ENCODE assay signal across 8 cellular contexts in the genomic region with DNA sequence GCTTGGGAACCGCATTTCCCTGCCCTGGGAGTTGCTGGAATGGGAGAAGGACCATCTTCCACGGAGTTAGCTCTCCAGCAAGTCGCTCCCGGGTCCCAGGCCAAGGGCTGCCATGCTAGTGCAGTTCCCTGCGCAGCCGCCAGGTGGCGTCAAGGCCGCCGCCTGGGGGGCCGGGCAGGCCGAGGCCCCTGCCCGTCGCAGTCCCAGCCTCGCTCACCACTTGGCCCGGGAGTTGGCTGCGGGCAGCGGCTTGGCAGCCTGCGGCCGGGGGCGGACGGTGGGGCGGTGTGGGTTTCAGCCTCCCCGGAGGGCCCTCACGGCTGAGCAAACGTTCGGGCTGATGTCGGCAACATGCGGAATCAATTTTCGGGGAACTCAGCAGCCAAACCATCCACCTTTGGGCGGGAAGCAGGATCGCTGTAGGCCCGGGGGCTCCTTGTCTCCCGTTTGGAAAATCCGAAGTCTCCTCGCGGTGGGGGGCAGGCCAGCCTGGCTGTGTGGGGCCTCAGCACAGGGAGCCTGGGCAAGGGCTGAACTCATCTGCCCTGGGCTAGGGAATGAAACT.
A peak's percentile ranks its signal among the peaks of the same experiment; 100 is the strongest.
DNase-seq lines count a peak whose midpoint lies in the region; ATAC-seq and TF ChIP-seq lines count a peak whose summit lies in the region.

No MANE protein-coding gene starts in this region.

- DNase-seq in CD4-positive, alpha-beta T cell: no peak
- DNase-seq in SK-N-DZ (ENCODE audit: low spot score): peak; percentile 7
- DNase-seq in cardiac muscle cell (ENCODE audit: low read depth in 1 of 2, low spot score in 1 of 2): peak; percentile 6 to 66
- DNase-seq in stimulated activated CD4-positive, alpha-beta T cell treated with anti-CD3 and anti-CD28 coated beads, TNF-alpha, amount 100 ng/mL, for 24 hours (ENCODE audit: low read depth in 3 of 3): peak in 2 of 3 experiments; percentile 3 to 11
- DNase-seq in dedifferentiated amniotic fluid mesenchymal stem cell (ENCODE audit: extremely low spot score): no peak
- no peak for DNase-seq in NCI-H2107 (lab: John Stamatoyannopoulos, UW)
- no peak for DNase-seq in cerebellum (ENCODE audit: low spot score)

- no peaks in the 10 kb centered on the region for H3K27me3 Mint-ChIP-seq in CD4-positive, alpha-beta T cell

- no peaks in the 10 kb centered on the region for H3K36me3 Mint-ChIP-seq in CD4-positive, alpha-beta T cell (ENCODE audit: low read depth)

- ATAC-seq in CD4-positive, alpha-beta T cell (ENCODE audit: poor library complexity): no peak
- peak; percentile 64 for ATAC-seq in GM21360 (IDR thresholded peaks at IDR 0.05; ENCODE audit: unreplicated experiment)

- H3K4me1 ChIP-seq in cardiac muscle cell (ENCODE audit: low read depth): no peaks in the 10 kb centered on the region

- H3K27ac ChIP-seq in CD4-positive, alpha-beta T cell (ENCODE audit: low read depth, low read length): no peak overlapping the region
- H3K27ac ChIP-seq in cardiac muscle cell: no peak overlapping the region

- intact Hi-C loops in CD4-positive, alpha-beta T cell (cut with DNase I, micrococcal nuclease): loop anchor here in 1 of 2 experiments (10.0 kb wide), 1 partner anchor 674 kb away; no protein-coding TSS in a partner anchor

- H3K4me3 Mint-ChIP-seq in CD4-positive, alpha-beta T cell: no peak overlapping the region

- no peaks in the 10 kb centered on the region for H3K36me3 ChIP-seq in cardiac muscle cell

- CTCF ChIA-PET in CD4-positive, alpha-beta T cell (lab: Charles Lee): no interaction called here

- no peak overlapping the region for H3K27ac Mint-ChIP-seq in CD4-positive, alpha-beta T cell

- no peaks in the 10 kb centered on the region for H3K9me3 Mint-ChIP-seq in CD4-positive, alpha-beta T cell

- TF ChIP-seq CTCF in CD4-positive, alpha-beta T cell (IDR thresholded peaks at IDR 0.05): peak; percentile 36
- peak; percentile 95 for TF ChIP-seq CTCF in cardiac muscle cell (IDR thresholded peaks at IDR 0.05; ENCODE audit: low read depth, low read length)

- no peaks in the 10 kb centered on the region for H3K4me1 Mint-ChIP-seq in CD4-positive, alpha-beta T cell (ENCODE audit: low read depth)

- POLR2A ChIA-PET in CD4-positive, alpha-beta T cell (lab: Charles Lee): no interaction called here

- H3K9me3 ChIP-seq in CD4-positive, alpha-beta T cell (ENCODE audit: control insufficient read depth, low read length): no peaks in the 10 kb centered on the region
- no peaks in the 10 kb centered on the region for H3K9me3 ChIP-seq in cardiac muscle cell (ENCODE audit: low read depth)

- no peaks in the 10 kb centered on the region for H3K27me3 ChIP-seq in CD4-positive, alpha-beta T cell (ENCODE audit: control insufficient read depth, insufficient read depth, low read length)
- H3K27me3 ChIP-seq in cardiac muscle cell: no peaks in the 10 kb centered on the region

- H3K4me3 ChIP-seq in cardiac muscle cell: no peak overlapping the region

Comparison
In these comparisons a context has a peak if more than half of its experiments do, and no peak if none do; other contexts are left out.
1. DNase-seq: peak in SK-N-DZ (single experiment), cardiac muscle cell (2 of 2) and stimulated activated CD4-positive, alpha-beta T cell treated with anti-CD3 and anti-CD28 coated beads, TNF-alpha, amount 100 ng/mL, for 24 hours (2 of 3); none in CD4-positive, alpha-beta T cell (0 of 10), dedifferentiated amniotic fluid mesenchymal stem cell (single experiment), NCI-H2107 (single experiment) and cerebellum (single experiment).